ENCODE assay signal across 19 cellular contexts in genomic region chr3:176275538-176275937, GRCh38.
"Had no signal": no experiment of that assay in that cellular context is flagged by ENCODE, and none has a peak within 500 bp of the region (broad histone marks: within the 10 kb centered on the region; RNA-seq: fewer than 3 reads in every experiment).

No MANE protein-coding gene starts in this region.

- H3K27ac ChIP-seq: HL-60, SJSA1 had no signal

- H3K4me2 ChIP-seq: SK-N-SH had no signal

- ATAC-seq: T-cell had no signal

- H3K36me3 ChIP-seq: MG63, SJSA1 had no signal

- H3K9me3 ChIP-seq: MG63, SJSA1 had no signal

- DNase-seq: Karpas-422, KG1, MG63, NCI-H1436, NCI-H187, NCI-H2107, NCI-H2227 treated with DMSO at 0.1 percent for 48 hours, NCI-H446, NCI-H510A, NCI-H524 treated with DMSO at 0.1 percent for 48 hours, NCI-H774, Right ventricle myocardium superior, RPMI8226, SIG-M5, SK-N-SH, SW 1271, T-cell had no signal

- H3K4me3 ChIP-seq: MG63, SJSA1 had no signal

- H3K9ac ChIP-seq: SK-N-SH had no signal

- H3K4me1 ChIP-seq: SJSA1 had no signal

- H3K9me2 ChIP-seq: SK-N-SH had no signal

- H3K27me3 ChIP-seq: MG63, SJSA1 had no signal
